16 cellular contexts compared by ENCODE assay signal in the genomic region with DNA sequence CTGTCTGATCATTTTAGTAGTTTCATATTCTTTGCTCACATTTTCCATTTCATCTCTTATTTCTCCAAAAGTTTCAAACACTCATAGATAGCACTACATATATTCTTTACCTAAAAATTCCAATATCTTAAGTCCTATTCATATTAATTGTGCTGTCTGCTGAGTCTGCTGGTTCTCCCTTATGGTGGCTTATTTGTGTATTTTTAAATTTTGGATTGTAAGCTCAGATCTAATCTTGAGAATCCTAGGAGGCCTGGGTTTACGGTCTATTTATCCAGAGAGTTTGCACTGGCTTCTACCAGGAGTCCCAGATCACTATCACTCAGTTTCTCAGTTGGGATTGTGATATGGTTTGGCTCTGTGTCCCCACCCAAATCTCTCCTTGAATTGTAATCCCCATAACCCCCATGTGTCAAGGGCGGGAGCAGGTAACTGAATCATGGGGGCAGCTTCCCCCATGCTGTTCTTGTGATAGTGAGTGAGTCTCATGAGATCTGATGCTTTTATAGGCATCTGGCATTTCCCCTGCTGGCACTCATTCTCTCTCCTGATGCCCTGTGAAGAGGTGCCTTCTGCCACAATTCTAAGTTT. TPM values are rescaled to one million over a fixed set of nuclear protein-coding genes. Genes with fewer than 3 reads are reported as not detected.
DNase-seq lines count a peak whose midpoint lies in the region; ATAC-seq, FAIRE-seq and TF ChIP-seq lines count a peak whose summit lies in the region.
"Had no signal": no experiment of that assay in that cellular context is flagged by ENCODE, and none has a peak within 500 bp of the region (broad histone marks: within the 10 kb centered on the region; RNA-seq: fewer than 3 reads in every experiment).

No MANE protein-coding gene starts in this region.

- no peak for TF ChIP-seq RAD21 in K562 (CRISPR knock-in tag; conservative IDR thresholded peaks at IDR 0.05 in 1 of 2, IDR thresholded peaks at IDR 0.05 in 1 of 2)

- H3K9me3 ChIP-seq in K562 (replicated peaks; ENCODE audit: control insufficient read depth, insufficient read depth, low read depth, low read length) = peaks cover 4% of the 10 kb centered on the region; the same call in 1 of the 2 replicates
- H3K9me3 ChIP-seq in transverse colon = peaks cover 0 to 3% of the 10 kb centered on the region in 2 donors

- peaks cover 2 to 6% of the 10 kb centered on the region in 2 experiments; a peak in 3 of 5 replicates for H3K4me1 ChIP-seq in K562 (replicated peaks in 1 of 2; ENCODE audit: control insufficient read depth in 2 of 2, insufficient read depth in 2 of 2, low read length in 2 of 2)
- peaks cover 36% of the 10 kb centered on the region for H3K4me1 ChIP-seq in rectal smooth muscle tissue (ENCODE audit: control insufficient read depth, insufficient read depth, low read length)
- H3K4me1 ChIP-seq in transverse colon = peaks cover 0 to 56% (median 5%) of the 10 kb centered on the region in 4 donors

- intact Hi-C loops in K562 (cut with micrococcal nuclease) (no loop called here), transverse colon (cut with DNase I; ENCODE audit: low total_unique reads) (no loop called here)

- no TSS peak for BruUV-seq in K562 (replicated peaks; lab: Mats Ljungman, UMichigan)

- H3K4me3 ChIP-seq in K562 = no peak overlapping the region
- H3K4me3 ChIP-seq in rectal smooth muscle tissue (ENCODE audit: low read length) = no peak overlapping the region
- no peak overlapping the region for H3K4me3 ChIP-seq in transverse colon
- H3K4me3 ChIP-seq: A549 had no signal

- TF ChIP-seq CTCF in K562 (IDR thresholded peaks at IDR 0.05 in 2 of 3, conservative IDR thresholded peaks at IDR 0.05 in 1 of 3; ENCODE audit: insufficient read depth in 2 of 3, low read depth in 1 of 3, low read length in 3 of 3) (no peak), transverse colon (IDR thresholded peaks at IDR 0.05) (no peak)

- POLR2A ChIA-PET in K562 (lab: Yijun Ruan, JAX) = interaction anchor here (0.8 kb wide), 1 partner anchor 214 kb away, joined by 3 read pairs; no protein-coding TSS in a partner anchor

- CTCF ChIA-PET in K562 (lab: Yijun Ruan, JAX; ENCODE audit: low intra/inter-chr PET ratio) = no interaction called here

- TF ChIP-seq EP300 in K562 (IDR thresholded peaks at IDR 0.05; ENCODE audit: low read length) (no peak), transverse colon (IDR thresholded peaks at IDR 0.05; ENCODE audit: low read depth) (no peak)

- H3K36me3 ChIP-seq in K562 (ENCODE audit: control insufficient read depth, insufficient read depth, low read length) (peaks cover 29% of the 10 kb centered on the region), rectal smooth muscle tissue (ENCODE audit: control insufficient read depth, insufficient read depth, low read length) (no peaks in the 10 kb centered on the region), transverse colon (no peaks in the 10 kb centered on the region)

- H3K27ac ChIP-seq in K562 (ENCODE audit: extremely low read depth, low read depth, low read length) = no peak overlapping the region
- H3K27ac ChIP-seq in rectal smooth muscle tissue (ENCODE audit: low read depth, low read length) = peak overlapping the region; percentile 17
- peak overlapping the region in 3 of 4 donors; percentile 18 to 31 (median 22) for H3K27ac ChIP-seq in transverse colon
- H3K27ac ChIP-seq: A549 had no signal

- 94% methylated on average over 2 of the region's 2 CpGs for WGBS in K562 (ENCODE audit: insufficient coverage, low coverage, missing lambda C conversion rate)
- 93% methylated on average over 2 of the region's 2 CpGs; no CpG with 5 or more reads in 1 of the 2 donors for WGBS in transverse colon (ENCODE audit: low coverage in 1 of 2), 2 donors

- no peaks in the 10 kb centered on the region for H3K9me1 ChIP-seq in K562 (ENCODE audit: control insufficient read depth, insufficient read depth, low read length)

- no peak overlapping the region for H2AFZ ChIP-seq in K562 (ENCODE audit: low read depth, low read length)

- no peak overlapping the region for H3K4me2 ChIP-seq in K562 (ENCODE audit: insufficient read depth, low read length)
- H3K4me2 ChIP-seq: A549 had no signal

- DNase-seq in DMS 273 treated with DMSO at 0.1 percent for 48 hours (lab: John Stamatoyannopoulos, UW) (peak; percentile 15), K562 (ENCODE audit: extremely low read depth in 1 of 4, low spot score in 3 of 4) (no peak), transverse colon (no peak), amygdala (lab: John Stamatoyannopoulos, UW) (no peak), MV-4-11 (lab: John Stamatoyannopoulos, UW) (no peak)
- DNase-seq: Caco-2; CD8-positive, alpha-beta memory T cell; DMS79; GOT3; H9; IMR-90 had no signal

- peaks cover 99% of the 10 kb centered on the region for H3K79me2 ChIP-seq in K562 (ENCODE audit: control insufficient read depth, insufficient read depth, low read length)

- 0 out of 2 replicates have a peak, but pooled peaks cover 2% of the 10 kb centered on the region for H4K20me1 ChIP-seq in K562 (replicated peaks; ENCODE audit: control insufficient read depth, insufficient read depth, low read length)

- no peak overlapping the region for H3K9ac ChIP-seq in K562 (ENCODE audit: insufficient read depth in 1 of 2, low read depth in 2 of 2, low read length in 2 of 2)
- no peak overlapping the region for H3K9ac ChIP-seq in rectal smooth muscle tissue (ENCODE audit: low read length)

- TF ChIP-seq POLR2A in K562 (conservative IDR thresholded peaks at IDR 0.05) = no peak
- TF ChIP-seq POLR2A in transverse colon (IDR thresholded peaks at IDR 0.05) = no peak

- H3K27me3 ChIP-seq in K562 (ENCODE audit: control insufficient read depth in 2 of 2, insufficient read depth in 2 of 2, low read length in 2 of 2) (no peaks in the 10 kb centered on the region), rectal smooth muscle tissue (ENCODE audit: control insufficient read depth, insufficient read depth, low read length) (no peaks in the 10 kb centered on the region), transverse colon (no peaks in the 10 kb centered on the region)

- FAIRE-seq in K562 (lab: Jason Lieb, UNC) = no peak
- FAIRE-seq: A549, GM12891, GM19239 had no signal

- in situ Hi-C loops in K562 (cut with MboI) (no loop called here), transverse colon (cut with MboI; ENCODE audit: low pct_ligation_motif_present in 1 of 4, low pct_unique_long_range_greater_than_20kb in 1 of 4, low sequenced_read_pairs in 3 of 4) (no loop called here)

- ATAC-seq in K562 = no peak
- no peak for ATAC-seq in HG03457 (IDR thresholded peaks at IDR 0.05; ENCODE audit: unreplicated experiment)
- ATAC-seq: A549 had no signal

TF ChIP-seq in K562, 482 proteins besides CTCF, POLR2A, EP300 and RAD21:
- TF ChIP-seq MAX (CRISPR knock-in tag; IDR thresholded peaks at IDR 0.05) (no peak), ZNF41 (CRISPR knock-in tag; conservative IDR thresholded peaks at IDR 0.05) (peak; percentile 94)
TF ChIP-seq in K562: peak in this region for 1.

RNA-seq across cellular contexts. Expression of gene NT5DC3, which starts 10.2 kb away (rescaled TPM):
- total RNA-seq in K562 (2011; cell fraction: chromatin; rRNA removed; ENCODE audit: low replicate concordance) = 39.6 and 65.6 TPM in 2 replicates
- total RNA-seq in K562 (2011; cell fraction: nucleolus; rRNA removed) = 22.3 and 29.6 TPM in 2 replicates
- 35.5 and 41.1 TPM in 2 replicates for total RNA-seq in K562 (2011; cell fraction: nucleoplasm; rRNA removed)
- total RNA-seq in K562 (2014; rRNA removed) (20.4 and 24.5 TPM in 2 replicates), K562 (2014; rRNA removed; fragmentation: Illumina TruSeq; extraction: Trizol) (29.8 and 33.2 TPM in 2 replicates), K562 (2015; rRNA removed; fragmentation: Illumina TruSeq; extraction: Trizol) (23.5 and 25.7 TPM in 2 replicates), K562 (2021) (26.2 and 30.7 TPM in 2 replicates), transverse colon (10 to 100 TPM; 24.3 to 71.4 (median 54.8) TPM)
- polyA plus RNA-seq in K562 (2011; rRNA removed) (6.3 and 11.0 TPM in 2 replicates), K562 (2014; fragmentation: Illumina TruSeq; extraction: Trizol) (14.9 and 16.2 TPM in 2 replicates), K562 (2014; fragmentation: Nextera tagmentation; extraction: Ambion mirVana) (10 to 100 TPM; 14.2 to 33.5 TPM), K562 (2014; rRNA removed) (18.8 and 19.8 TPM in 2 replicates)
- 3.8 and 11.5 TPM in 2 replicates for polyA plus RNA-seq in K562 (2011; cell fraction: cytosol; rRNA removed)
- polyA plus RNA-seq in K562 (2011; cell fraction: nucleus; rRNA removed) = 12.9 and 20.4 TPM in 2 replicates
- polyA plus RNA-seq in K562 (2012) = 6.8 and 9.8 TPM in 2 replicates
- polyA minus RNA-seq in K562 (2011; rRNA and poly(A)+ RNA removed) = 12.7 and 24.4 TPM in 2 replicates
- 6.4 and 13.5 TPM in 2 replicates for polyA minus RNA-seq in K562 (2011; cell fraction: cytosol; rRNA and poly(A)+ RNA removed)
- polyA minus RNA-seq in K562 (2011; cell fraction: nucleus; rRNA and poly(A)+ RNA removed) = 6.9 and 22.4 TPM in 2 replicates
